ENCODE assay signal across 13 cellular contexts in the genomic region with DNA sequence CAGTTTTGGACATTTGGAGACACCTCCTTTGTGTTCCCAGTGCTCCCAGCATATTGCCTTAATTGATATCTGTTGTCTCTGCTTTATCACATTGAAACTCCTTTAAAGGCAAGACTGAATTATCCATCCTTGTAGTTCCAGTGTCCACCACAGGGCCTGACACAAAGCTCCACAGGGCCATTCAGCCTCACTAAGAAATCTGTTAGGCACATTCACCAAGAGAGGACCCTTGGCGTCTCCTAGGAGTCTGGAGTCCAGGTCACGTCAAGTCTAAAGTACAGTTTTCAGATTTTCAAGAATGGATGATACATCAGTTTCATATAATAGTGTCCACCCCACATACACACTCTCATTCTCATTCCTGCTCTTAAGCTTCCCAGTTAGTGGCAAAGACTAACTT. TPM values are rescaled to one million over a fixed set of nuclear protein-coding genes. Genes with fewer than 3 reads are reported as not detected.
DNase-seq lines count a peak whose midpoint lies in the region; ATAC-seq and TF ChIP-seq lines count a peak whose summit lies in the region.
"Had no signal": no experiment of that assay in that cellular context is flagged by ENCODE, and none has a peak within 500 bp of the region (broad histone marks: within the 10 kb centered on the region; RNA-seq: fewer than 3 reads in every experiment).

No MANE protein-coding gene starts in this region.

- H2AFZ ChIP-seq in PC-3 (ENCODE audit: low read length) = no peak overlapping the region

- no peak overlapping the region for H3K4me3 ChIP-seq in PC-3 (ENCODE audit: low read length)
- H3K4me3 ChIP-seq in epithelial cell of esophagus (ENCODE audit: low read length) = no peak overlapping the region
- no peak overlapping the region for H3K4me3 ChIP-seq in thoracic aorta
- H3K4me3 ChIP-seq: BLaER1 treated with 17β-estradiol and CSF1 and Interleukin-3, amounts not matched to agents 10 nM and 100 nM had no signal

- H3K36me3 Mint-ChIP-seq in activated CD8-positive, alpha-beta T cell treated with anti-CD3 and anti-CD28 coated beads for 36 hours (ENCODE audit: low read depth) = peaks cover 7% of the 10 kb centered on the region
- H3K36me3 Mint-ChIP-seq in activated CD8-positive, alpha-beta T cell treated with anti-CD3 and anti-CD28 coated beads, Interleukin-2, amount 10 ng/mL, durations not matched to agents 7 days and 5 days (ENCODE audit: low read depth) = peaks cover 12% of the 10 kb centered on the region
- H3K36me3 Mint-ChIP-seq in activated naive CD8-positive, alpha-beta T cell treated with anti-CD3 and anti-CD28 coated beads, Interleukin-2, amount 50 U/mL, for 24 hours (ENCODE audit: low read depth) = no peaks in the 10 kb centered on the region

- 0 out of 2 replicates have a peak overlapping the region, but pooled peaks have one; percentile 17 for H3K4me2 ChIP-seq in PC-3 (ENCODE audit: low read length)
- H3K4me2 ChIP-seq: BLaER1 treated with 17β-estradiol and CSF1 and Interleukin-3, amounts not matched to agents 10 nM and 100 nM had no signal

- peak; percentile 15 for TF ChIP-seq CTCF in activated CD8-positive, alpha-beta T cell treated with anti-CD3 and anti-CD28 coated beads for 36 hours (IDR thresholded peaks at IDR 0.05)
- TF ChIP-seq CTCF in PC-3 (conservative IDR thresholded peaks at IDR 0.05; ENCODE audit: low read depth, low read length) (peak; percentile 58), epithelial cell of esophagus (IDR thresholded peaks at IDR 0.05; ENCODE audit: insufficient read depth, low read depth, low read length, missing control alignments) (peak; percentile 36), thoracic aorta (IDR thresholded peaks at IDR 0.05) (peak; percentile 15)

- H3K4me3 Mint-ChIP-seq in activated CD8-positive, alpha-beta T cell treated with anti-CD3 and anti-CD28 coated beads for 36 hours = no peak overlapping the region
- H3K4me3 Mint-ChIP-seq in activated CD8-positive, alpha-beta T cell treated with anti-CD3 and anti-CD28 coated beads, Interleukin-2, amount 10 ng/mL, durations not matched to agents 7 days and 5 days = no peak overlapping the region
- H3K4me3 Mint-ChIP-seq in activated naive CD8-positive, alpha-beta T cell treated with anti-CD3 and anti-CD28 coated beads, Interleukin-2, amount 50 U/mL, for 24 hours = no peak overlapping the region

- no peak for DNase-seq in activated CD8-positive, alpha-beta T cell treated with anti-CD3 and anti-CD28 coated beads for 36 hours
- DNase-seq in activated CD8-positive, alpha-beta T cell treated with anti-CD3 and anti-CD28 coated beads, Interleukin-2, amount 10 ng/mL, durations not matched to agents 7 days and 5 days = no peak
- DNase-seq in PC-3 = peak; percentile 47
- DNase-seq in epithelial cell of esophagus (ENCODE audit: low read depth) = no peak
- DNase-seq in thoracic aorta (ENCODE audit: low spot score) = no peak
- DNase-seq in activated naive CD8-positive, alpha-beta T cell treated with anti-CD3 and anti-CD28 coated beads, Interleukin-2, amount 50 U/mL, for 24 hours = no peak
- DNase-seq in NCI-H2107 (lab: John Stamatoyannopoulos, UW) = no peak
- no peak for DNase-seq in pons (ENCODE audit: low spot score)
- DNase-seq: erythroblast; NCI-H1092; stimulated activated naive CD4-positive, alpha-beta T cell treated with Interleukin-2 at 50 U/mL for 16 hours; T-helper 9 cell had no signal

- intact Hi-C loops in activated CD8-positive, alpha-beta T cell treated with anti-CD3 and anti-CD28 coated beads for 36 hours (cut with micrococcal nuclease) = no loop called here
- intact Hi-C loops in PC-3 (cut with micrococcal nuclease) = loop anchor here (5.0 kb wide), 1 partner anchor 37 kb away; no protein-coding TSS in a partner anchor

- no peak overlapping the region for H3K27ac ChIP-seq in PC-3 (ENCODE audit: low read length)
- no peak overlapping the region for H3K27ac ChIP-seq in thoracic aorta
- H3K27ac ChIP-seq: BLaER1 treated with 17β-estradiol and CSF1 and Interleukin-3, amounts not matched to agents 10 nM and 100 nM had no signal

- H3K9me2 ChIP-seq in PC-3 (replicated peaks; ENCODE audit: low read length) = no peaks in the 10 kb centered on the region

- H3K9ac ChIP-seq in PC-3 (ENCODE audit: low read length) = no peak overlapping the region
- H3K9ac ChIP-seq: BLaER1 treated with 17β-estradiol and CSF1 and Interleukin-3, amounts not matched to agents 10 nM and 100 nM had no signal

- H3K4me1 Mint-ChIP-seq in activated CD8-positive, alpha-beta T cell treated with anti-CD3 and anti-CD28 coated beads for 36 hours (ENCODE audit: low read depth) = peaks cover 27% of the 10 kb centered on the region
- H3K4me1 Mint-ChIP-seq in activated CD8-positive, alpha-beta T cell treated with anti-CD3 and anti-CD28 coated beads, Interleukin-2, amount 10 ng/mL, durations not matched to agents 7 days and 5 days (ENCODE audit: low read depth) = peaks cover 32% of the 10 kb centered on the region
- H3K4me1 Mint-ChIP-seq in activated naive CD8-positive, alpha-beta T cell treated with anti-CD3 and anti-CD28 coated beads, Interleukin-2, amount 50 U/mL, for 24 hours = peaks cover 16% of the 10 kb centered on the region

- BruUV-seq in PC-3 (replicated peaks; lab: Mats Ljungman, UMichigan) = no TSS peak

- no peaks in the 10 kb centered on the region for H3K9me3 Mint-ChIP-seq in activated CD8-positive, alpha-beta T cell treated with anti-CD3 and anti-CD28 coated beads for 36 hours
- H3K9me3 Mint-ChIP-seq in activated CD8-positive, alpha-beta T cell treated with anti-CD3 and anti-CD28 coated beads, Interleukin-2, amount 10 ng/mL, durations not matched to agents 7 days and 5 days (ENCODE audit: insufficient read depth) = no peaks in the 10 kb centered on the region
- H3K9me3 Mint-ChIP-seq in activated naive CD8-positive, alpha-beta T cell treated with anti-CD3 and anti-CD28 coated beads, Interleukin-2, amount 50 U/mL, for 24 hours = peaks cover 4% of the 10 kb centered on the region

- H3F3A ChIP-seq in PC-3 (ENCODE audit: low read length, unreplicated experiment) = no peaks in the 10 kb centered on the region

- H3K27me3 ChIP-seq in PC-3 (ENCODE audit: low read length) (no peaks in the 10 kb centered on the region), thoracic aorta (replicated peaks; ENCODE audit: insufficient read depth) (no peaks in the 10 kb centered on the region)
- H3K27me3 ChIP-seq: BLaER1 treated with 17β-estradiol and CSF1 and Interleukin-3, amounts not matched to agents 10 nM and 100 nM had no signal

- peaks cover 95% of the 10 kb centered on the region for H3K79me2 ChIP-seq in PC-3 (ENCODE audit: low read length)

- POLR2A ChIA-PET in activated CD8-positive, alpha-beta T cell treated with anti-CD3 and anti-CD28 coated beads for 36 hours (lab: Charles Lee) = no interaction called here
- POLR2A ChIA-PET in activated CD8-positive, alpha-beta T cell treated with anti-CD3 and anti-CD28 coated beads, Interleukin-2, amount 10 ng/mL, durations not matched to agents 7 days and 5 days (lab: Charles Lee) = no interaction called here
- POLR2A ChIA-PET in PC-3 (lab: Charles Lee; ENCODE audit: unreplicated experiment) = no interaction called here

- H3K4me1 ChIP-seq in PC-3 (ENCODE audit: insufficient read depth, low read length) (peaks cover 46% of the 10 kb centered on the region), thoracic aorta (ENCODE audit: control insufficient read depth in 1 of 2, low read depth in 2 of 2) (peaks cover 6 to 12% of the 10 kb centered on the region in 2 donors)

- ATAC-seq in activated CD8-positive, alpha-beta T cell treated with anti-CD3 and anti-CD28 coated beads for 36 hours = no peak
- ATAC-seq in activated CD8-positive, alpha-beta T cell treated with anti-CD3 and anti-CD28 coated beads, Interleukin-2, amount 10 ng/mL, durations not matched to agents 7 days and 5 days = no peak
- ATAC-seq in PC-3 = no peak
- no peak for ATAC-seq in thoracic aorta (ENCODE audit: insufficient number of reproducible peaks, low FRiP score, low read depth)
- ATAC-seq in activated naive CD8-positive, alpha-beta T cell treated with anti-CD3 and anti-CD28 coated beads, Interleukin-2, amount 50 U/mL, for 24 hours = no peak

- H4K20me1 ChIP-seq in PC-3 (ENCODE audit: low read length) = no peaks in the 10 kb centered on the region
- H4K20me1 ChIP-seq: BLaER1 treated with 17β-estradiol and CSF1 and Interleukin-3, amounts not matched to agents 10 nM and 100 nM had no signal

- no peaks in the 10 kb centered on the region for H3K27me3 Mint-ChIP-seq in activated CD8-positive, alpha-beta T cell treated with anti-CD3 and anti-CD28 coated beads for 36 hours
- H3K27me3 Mint-ChIP-seq in activated CD8-positive, alpha-beta T cell treated with anti-CD3 and anti-CD28 coated beads, Interleukin-2, amount 10 ng/mL, durations not matched to agents 7 days and 5 days (ENCODE audit: low read depth) = no peaks in the 10 kb centered on the region
- H3K27me3 Mint-ChIP-seq in activated naive CD8-positive, alpha-beta T cell treated with anti-CD3 and anti-CD28 coated beads, Interleukin-2, amount 50 U/mL, for 24 hours = no peaks in the 10 kb centered on the region

- CTCF ChIA-PET in activated CD8-positive, alpha-beta T cell treated with anti-CD3 and anti-CD28 coated beads for 36 hours (lab: Charles Lee) = interaction anchor here (2.0 to 2.1 kb wide), 2 partner anchors 10 to 24 kb away, joined by 8 to 12 read pairs; no protein-coding TSS in a partner anchor
- CTCF ChIA-PET in activated CD8-positive, alpha-beta T cell treated with anti-CD3 and anti-CD28 coated beads, Interleukin-2, amount 10 ng/mL, durations not matched to agents 7 days and 5 days (lab: Charles Lee) = interaction anchor here (1.2 to 1.9 kb wide), 3 partner anchors 17 to 169 kb away, joined by 3 to 6 read pairs (median 5); no protein-coding TSS in a partner anchor
- CTCF ChIA-PET in PC-3 (lab: Charles Lee) = interaction anchor here (0.6 kb wide), 1 partner anchor 60 kb away, joined by 4 read pairs; no protein-coding TSS in a partner anchor

- no peak overlapping the region for H3K27ac Mint-ChIP-seq in activated CD8-positive, alpha-beta T cell treated with anti-CD3 and anti-CD28 coated beads for 36 hours
- no peak overlapping the region for H3K27ac Mint-ChIP-seq in activated CD8-positive, alpha-beta T cell treated with anti-CD3 and anti-CD28 coated beads, Interleukin-2, amount 10 ng/mL, durations not matched to agents 7 days and 5 days
- no peak overlapping the region for H3K27ac Mint-ChIP-seq in activated naive CD8-positive, alpha-beta T cell treated with anti-CD3 and anti-CD28 coated beads, Interleukin-2, amount 50 U/mL, for 24 hours

- H3K9me3 ChIP-seq in PC-3 (ENCODE audit: low read length) (peaks cover 11% of the 10 kb centered on the region), thoracic aorta (peaks cover 4% of the 10 kb centered on the region)

- peaks cover 22% of the 10 kb centered on the region for H3K36me3 ChIP-seq in PC-3 (ENCODE audit: low read depth, low read length)
- peaks cover 2% of the 10 kb centered on the region for H3K36me3 ChIP-seq in thoracic aorta

RNA-seq across cellular contexts. Expression of gene ACP6, which starts 4.8 kb away (rescaled TPM):
- total RNA-seq in activated CD8-positive, alpha-beta T cell treated with anti-CD3 and anti-CD28 coated beads for 36 hours = 10 to 100 TPM; 16.9 to 20.9 TPM
- total RNA-seq in activated CD8-positive, alpha-beta T cell treated with anti-CD3 and anti-CD28 coated beads, Interleukin-2, amount 10 ng/mL, durations not matched to agents 7 days and 5 days = 10 to 100 TPM; 19.4 to 19.5 TPM
- total RNA-seq in PC-3 (2014; rRNA removed) (51.2 and 58.2 TPM in 2 replicates), thoracic aorta (10 to 100 TPM; 10.8 to 11.4 TPM)
